ENCODE assay signal across 9 cellular contexts in the genomic region with DNA sequence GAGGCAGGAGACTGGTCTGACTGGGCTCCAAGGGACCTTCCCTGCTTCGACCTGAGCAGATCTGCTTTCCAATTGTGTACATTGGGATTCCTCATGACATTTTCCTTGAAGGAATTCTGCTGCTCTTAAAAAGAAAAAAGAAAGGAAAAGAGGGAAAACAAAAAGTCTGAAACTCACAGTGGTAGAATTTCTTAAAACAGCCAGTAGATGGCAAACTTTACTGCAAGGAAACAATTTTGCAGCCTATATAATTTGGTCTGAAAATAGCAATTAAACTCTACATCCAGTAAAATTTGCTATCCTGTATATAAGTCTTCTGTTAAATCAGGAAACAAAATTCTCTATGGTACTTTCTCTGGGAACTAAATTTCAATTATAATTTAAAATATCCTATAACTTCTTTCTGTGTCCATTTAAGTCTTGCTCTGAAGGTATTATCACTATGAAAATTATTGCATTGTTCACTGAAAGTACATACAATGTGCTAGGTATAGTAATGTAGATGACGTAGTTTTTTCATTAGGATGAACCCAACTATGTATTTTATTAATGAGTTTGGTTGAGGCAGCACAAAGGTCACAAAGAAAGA. TPM values are rescaled to one million over a fixed set of nuclear protein-coding genes. Genes with fewer than 3 reads are reported as not detected.
A peak's percentile ranks its signal among the peaks of the same experiment; 100 is the strongest.
DNase-seq lines count a peak whose midpoint lies in the region; ATAC-seq and TF ChIP-seq lines count a peak whose summit lies in the region.
"Had no signal": no experiment of that assay in that cellular context is flagged by ENCODE, and none has a peak within 500 bp of the region (broad histone marks: within the 10 kb centered on the region; RNA-seq: fewer than 3 reads in every experiment).

No MANE protein-coding gene starts in this region.

- DNase-seq in fibroblast of mammary gland (ENCODE audit: low read depth) (peak; percentile 21), upper lobe of left lung (no peak), HEK293T (ENCODE audit: extremely low spot score) (no peak)
- DNase-seq in stimulated activated CD4-positive, alpha-beta T cell treated with anti-CD3 and anti-CD28 coated beads, Interleukin-2, amount 100 ng/mL, for 24 hours, result no peak
- no peak for DNase-seq in activated T-cell treated with anti-CD3 and anti-CD28 coated beads, Interleukin-2, amount 50 U/mL, for 48 hours
- DNase-seq: activated B cell treated with CpG ODN at 0.5 μM for 24 hours had no signal

- CTCF ChIA-PET in HEK293T (lab: Yijun Ruan, JAX), result interaction anchor here (0.6 to 1.1 kb wide), 2 partner anchors 13 to 29 kb away, joined by 4 to 5 read pairs; no protein-coding TSS in a partner anchor

- H3K4me1 ChIP-seq in OCI-LY1 (ENCODE audit: insufficient read depth, low read length, severe bottlenecking) (no peaks in the 10 kb centered on the region), upper lobe of left lung (no peaks in the 10 kb centered on the region)

- TF ChIP-seq CTCF in 22Rv1 (IDR thresholded peaks at IDR 0.05) (peak; percentile 92), GM12872 (IDR thresholded peaks at IDR 0.05; ENCODE audit: insufficient read depth, low read depth, low read length) (peak; percentile 54; the same call in 2 of the 3 replicates), OCI-LY1 (IDR thresholded peaks at IDR 0.05; ENCODE audit: low read length) (peak; percentile 63), fibroblast of mammary gland (conservative IDR thresholded peaks at IDR 0.05; ENCODE audit: control insufficient read depth, insufficient read depth, low read depth, low read length) (peak; percentile 65), upper lobe of left lung (IDR thresholded peaks at IDR 0.05) (peak in 3 of 6 experiments; percentile 9 to 21 (median 11))

- H3K9ac ChIP-seq in OCI-LY1 (ENCODE audit: low read length), result no peak overlapping the region

- H3K27ac ChIP-seq in 22Rv1 (no peak overlapping the region), OCI-LY1 (ENCODE audit: low read depth, low read length, poor library complexity, severe bottlenecking) (no peak overlapping the region), upper lobe of left lung (no peak overlapping the region)

- H3K27me3 ChIP-seq in OCI-LY1 (ENCODE audit: insufficient read depth, low read length), result no peaks in the 10 kb centered on the region
- H3K27me3 ChIP-seq in upper lobe of left lung, result no peaks in the 10 kb centered on the region

- H3K9me2 ChIP-seq in OCI-LY1 (ENCODE audit: low read depth, low read length), result no peaks in the 10 kb centered on the region

- no peak for TF ChIP-seq EP300 in upper lobe of left lung (IDR thresholded peaks at IDR 0.05)

- H4K20me1 ChIP-seq in OCI-LY1 (ENCODE audit: insufficient read depth, low read length), result no peaks in the 10 kb centered on the region

- H2AFZ ChIP-seq in OCI-LY1 (ENCODE audit: low read length), result no peak overlapping the region

- WGBS in upper lobe of left lung, 2 donors, result 22 to 33% methylated on average over 2 of the region's 2 CpGs

- TF ChIP-seq POLR2A in upper lobe of left lung (IDR thresholded peaks at IDR 0.05), result no peak

- no peaks in the 10 kb centered on the region for H3F3A ChIP-seq in OCI-LY1 (ENCODE audit: insufficient read depth, low read length)

- ATAC-seq in upper lobe of left lung (ENCODE audit: low FRiP score in 2 of 2), result no peak

- no peaks in the 10 kb centered on the region for H3K79me2 ChIP-seq in OCI-LY1 (ENCODE audit: insufficient read depth, low read length)

- no peaks in the 10 kb centered on the region for H3K9me3 ChIP-seq in OCI-LY1 (ENCODE audit: low read length)
- H3K9me3 ChIP-seq in upper lobe of left lung, result no peaks in the 10 kb centered on the region

- POLR2A ChIA-PET in HEK293T (lab: Yijun Ruan, JAX), result no interaction called here

- H3K4me3 ChIP-seq in OCI-LY1 (ENCODE audit: low read depth, low read length, poor library complexity, severe bottlenecking), result no peak overlapping the region
- H3K4me3 ChIP-seq in fibroblast of mammary gland (ENCODE audit: control insufficient read depth, low read depth, low read length), result no peak overlapping the region
- no peak overlapping the region for H3K4me3 ChIP-seq in upper lobe of left lung

- no peak overlapping the region for H3K4me2 ChIP-seq in OCI-LY1 (ENCODE audit: low read length)

- H3K36me3 ChIP-seq in OCI-LY1 (ENCODE audit: insufficient read depth, low read length) (no peaks in the 10 kb centered on the region), upper lobe of left lung (no peaks in the 10 kb centered on the region)

TF ChIP-seq in HEK293T, 16 proteins besides CTCF, POLR2A, EP300 and RAD21:
- no peak for TF ChIP-seq ZNF384 (IDR thresholded peaks at IDR 0.05)
- TF ChIP-seq HDGF (IDR thresholded peaks at IDR 0.05; ENCODE audit: borderline replicate concordance), result no peak
- TF ChIP-seq SUZ12 (IDR thresholded peaks at IDR 0.05), result no peak
- TF ChIP-seq FOXM1 (IDR thresholded peaks at IDR 0.05; ENCODE audit: borderline replicate concordance), result no peak
- no peak for TF ChIP-seq ARNT (IDR thresholded peaks at IDR 0.05)
- TF ChIP-seq LEF1 (IDR thresholded peaks at IDR 0.05; ENCODE audit: borderline replicate concordance), result no peak
- no peak for TF ChIP-seq SP1 (IDR thresholded peaks at IDR 0.05)
- TF ChIP-seq FOXK2 (IDR thresholded peaks at IDR 0.05), result no peak
- no peak for TF ChIP-seq TARDBP (IDR thresholded peaks at IDR 0.05)
- no peak for TF ChIP-seq FOXA1 (IDR thresholded peaks at IDR 0.05)
- TF ChIP-seq CTBP1 (IDR thresholded peaks at IDR 0.05; ENCODE audit: borderline replicate concordance), result no peak
- no peak for TF ChIP-seq L3MBTL2 (conservative IDR thresholded peaks at IDR 0.05)
- no peak for TF ChIP-seq ELF4 (IDR thresholded peaks at IDR 0.05)
- TF ChIP-seq NFRKB (IDR thresholded peaks at IDR 0.05), result no peak
- no peak for TF ChIP-seq PKNOX1 (IDR thresholded peaks at IDR 0.05)
- TF ChIP-seq BHLHE40 (IDR thresholded peaks at IDR 0.05; ENCODE audit: borderline replicate concordance), result no peak

RNA-seq across cellular contexts. Expression of gene CRB1, which starts 59.8 kb away (rescaled TPM):
- under 1 TPM in 5 of 6 donors, not detected in 1; 0.11 to 0.98 (median 0.15) TPM for total RNA-seq in upper lobe of left lung
- total RNA-seq: activated B cell treated with CpG ODN at 0.5 μM for 24 hours had no signal
